ENCODE assay signal across 8 cellular contexts in genomic region chr6:89638320-89639195, GRCh38. TPM values are rescaled to one million over a fixed set of nuclear protein-coding genes. Genes with fewer than 3 reads are reported as not detected.
A peak's percentile ranks its signal among the peaks of the same experiment; 100 is the strongest.
DNase-seq lines count a peak whose midpoint lies in the region; ATAC-seq and TF ChIP-seq lines count a peak whose summit lies in the region.

Gene LYRM2, minus strand, starts transcription at chr6:89638747. Its CDS starts 31 bp downstream, at chr6:89638716.

- H3K27me3 Mint-ChIP-seq in T-helper 17 cell: no peaks in the 10 kb centered on the region

- H3K36me3 ChIP-seq in prostate gland (no peaks in the 10 kb centered on the region), urinary bladder (ENCODE audit: insufficient read depth) (no peaks in the 10 kb centered on the region)

- peak; percentile 88 for TF ChIP-seq POLR2A in GM15510 (IDR thresholded peaks at IDR 0.05; ENCODE audit: borderline replicate concordance, extremely low read depth, insufficient read length)
- peak; percentile 72 for TF ChIP-seq POLR2A in prostate gland (IDR thresholded peaks at IDR 0.05)

- peak; percentile 74 for DNase-seq in NCI-H1694 treated with DMSO at 0.1 percent for 48 hours (lab: John Stamatoyannopoulos, UW)
- DNase-seq in T-helper 17 cell: peak; percentile 80 to 84 (median 82)
- peak; percentile 76 to 100 (median 92) for DNase-seq in amygdala (lab: John Stamatoyannopoulos, UW)
- peak; percentile 96 for DNase-seq in left ventricle myocardium superior
- peak; percentile 91 for DNase-seq in prostate gland (ENCODE audit: low spot score)

- H3K9me3 ChIP-seq in T-helper 17 cell (ENCODE audit: control insufficient read depth, low read length, poor library complexity, severe bottlenecking) (no peaks in the 10 kb centered on the region), prostate gland (no peaks in the 10 kb centered on the region)

- H3K4me1 ChIP-seq in prostate gland (replicated peaks): peaks cover 5% of the 10 kb centered on the region
- H3K4me1 ChIP-seq in urinary bladder (ENCODE audit: insufficient read depth): no peaks in the 10 kb centered on the region

- H3K4me1 Mint-ChIP-seq in T-helper 17 cell: peaks cover 23% of the 10 kb centered on the region

- intact Hi-C loops in left ventricle myocardium superior (cut with micrococcal nuclease) (no loop called here), prostate gland (cut with DNase I) (no loop called here)

- peaks cover 8% of the 10 kb centered on the region for H3K36me3 Mint-ChIP-seq in T-helper 17 cell (ENCODE audit: low read depth)

- H3K4me3 Mint-ChIP-seq in T-helper 17 cell: peak within 1 kb of the TSS; percentile 98

- peak within 1 kb of the TSS; percentile 94 to 95 for H3K27ac ChIP-seq in prostate gland
- peak within 1 kb of the TSS; percentile 98 for H3K27ac ChIP-seq in urinary bladder (ENCODE audit: low read depth)

- H3K27me3 ChIP-seq in prostate gland (replicated peaks; ENCODE audit: insufficient read depth): no peaks in the 10 kb centered on the region

- peak within 1 kb of the TSS; percentile 100 for H3K27ac Mint-ChIP-seq in T-helper 17 cell

- 2% methylated on average over 55 of the region's 58 CpGs for WGBS in prostate gland
- WGBS in urinary bladder: 1% methylated on average over 58 of the region's 58 CpGs

- peak within 1 kb of the TSS; percentile 52 to 68 for H3K4me3 ChIP-seq in prostate gland
- H3K4me3 ChIP-seq in urinary bladder (ENCODE audit: low read depth, low read length): peak within 1 kb of the TSS; percentile 74

- peak; percentile 99 for ATAC-seq in HG02885 (IDR thresholded peaks at IDR 0.05; ENCODE audit: poor library complexity, unreplicated experiment)
- ATAC-seq in T-helper 17 cell: peak; percentile 95
- peak; percentile 99 for ATAC-seq in left ventricle myocardium superior

- TF ChIP-seq CTCF in prostate gland (IDR thresholded peaks at IDR 0.05): peak in 2 of 4 experiments; percentile 40 to 41

RNA-seq across cellular contexts. Expression of gene LYRM2, which starts in this region (rescaled TPM):
- total RNA-seq in T-helper 17 cell: 10 to 100 TPM; 21.5 to 24.6 TPM
- total RNA-seq in left ventricle myocardium superior: 30.7 TPM
- total RNA-seq in prostate gland: 10 to 100 TPM; 21.3 to 25.7 TPM
- total RNA-seq in urinary bladder: 20.8 TPM
- polyA plus RNA-seq in urinary bladder: 30.7 TPM

Comparison
In these comparisons a context has a peak if more than half of its experiments do, and no peak if none do; other contexts are left out.
1. Peak in every context shown above with its lines: DNase-seq, ATAC-seq, H3K4me3 ChIP-seq and H3K27ac ChIP-seq.